Comparison of ENCODE assay signal across 24 cellular contexts in genomic region chr22:47788461-47788860, GRCh38.
"Had no signal": no experiment of that assay in that cellular context is flagged by ENCODE, and none has a peak within 500 bp of the region (broad histone marks: within the 10 kb centered on the region; RNA-seq: fewer than 3 reads in every experiment).

No MANE protein-coding gene starts in this region.

- DNase-seq: activated B cell treated with CpG ODN at 0.5 μM for 24 hours; activated CD8-positive, alpha-beta T cell treated with anti-CD3 and anti-CD28 coated beads, Interleukin-2, amount 10 ng/mL, durations not matched to agents 7 days and 5 days; activated gamma-delta T cell; activated naive CD4-positive, alpha-beta T cell treated with anti-CD3 and anti-CD28 coated beads, Interleukin-2, amount 10 ng/mL, durations not matched to agents 7 days and 5 days; activated naive CD8-positive, alpha-beta T cell treated with anti-CD3 and anti-CD28 coated beads, Interleukin-2, amount 10 ng/mL, durations not matched to agents 7 days and 5 days; activated T-cell treated with anti-CD3 and anti-CD28 coated beads, Interleukin-2, amount 50 U/mL, for 24 hours; caudate nucleus; cortex of kidney; left ventricle myocardium superior; ovary; retina; stimulated activated CD4-positive, alpha-beta T cell treated with anti-CD3 and anti-CD28 coated beads, Interleukin-1b, Interleukin-23, amount 100 ng/mL, for 48 hours; stimulated activated naive B cell treated with anti-CD40 and anti-IgM and Interleukin-4, amounts not matched to agents 10 μg/mL and 1 μg/mL and 100 μg/mL, for 72 hours; stomach; T-cell had no signal

- H3K4me3 ChIP-seq: ovary, prostate gland, skin epidermis, stomach, suprapubic skin, tibial nerve had no signal

- H3K4me1 Mint-ChIP-seq: activated B cell treated with CpG ODN at 0.5 μM for 24 hours; activated naive CD4-positive, alpha-beta T cell treated with anti-CD3 and anti-CD28 coated beads, Interleukin-2, amount 10 ng/mL, durations not matched to agents 7 days and 5 days; activated naive CD8-positive, alpha-beta T cell treated with anti-CD3 and anti-CD28 coated beads, Interleukin-2, amount 10 ng/mL, durations not matched to agents 7 days and 5 days; memory B cell; stimulated activated naive B cell treated with anti-CD40 and anti-IgM and Interleukin-4, amounts not matched to agents 10 μg/mL and 1 μg/mL and 100 μg/mL, for 72 hours; T-cell had no signal

- H3K36me3 ChIP-seq: ovary, prostate gland, stomach, suprapubic skin, tibial nerve had no signal

- H3K27me3 ChIP-seq: ovary, tibial nerve had no signal

- H3K27ac Mint-ChIP-seq: activated B cell treated with CpG ODN at 0.5 μM for 24 hours; activated CD8-positive, alpha-beta T cell treated with anti-CD3 and anti-CD28 coated beads, Interleukin-2, amount 10 ng/mL, durations not matched to agents 7 days and 5 days; activated naive CD4-positive, alpha-beta T cell treated with anti-CD3 and anti-CD28 coated beads, Interleukin-2, amount 10 ng/mL, durations not matched to agents 7 days and 5 days; activated naive CD8-positive, alpha-beta T cell treated with anti-CD3 and anti-CD28 coated beads, Interleukin-2, amount 10 ng/mL, durations not matched to agents 7 days and 5 days; activated T-cell treated with anti-CD3 and anti-CD28 coated beads, Interleukin-2, amount 50 U/mL, for 24 hours; memory B cell; natural killer cell treated with Interleukin-12 subunit alpha and Interleukin-12 subunit beta and Interleukin-15 and Interleukin-18, amount 100 ng/mL, for 72 hours; stimulated activated naive B cell treated with anti-CD40 and anti-IgM and Interleukin-4, amounts not matched to agents 10 μg/mL and 1 μg/mL and 100 μg/mL, for 72 hours; T-cell; T-helper 2 cell treated with Interferon-gamma antibody and Interleukin-4, amounts not matched to agents 5 μg/mL and 100 μg/mL, for 36 hours had no signal

- H3K9me3 ChIP-seq: ovary, prostate gland, suprapubic skin had no signal

- H3K4me1 ChIP-seq: prostate gland, stomach, suprapubic skin, tibial nerve had no signal

- H3K9me3 Mint-ChIP-seq: activated naive CD8-positive, alpha-beta T cell treated with anti-CD3 and anti-CD28 coated beads, Interleukin-2, amount 10 ng/mL, durations not matched to agents 7 days and 5 days; activated T-cell treated with anti-CD3 and anti-CD28 coated beads, Interleukin-2, amount 50 U/mL, for 24 hours; memory B cell; natural killer cell treated with Interleukin-12 subunit alpha and Interleukin-12 subunit beta and Interleukin-15 and Interleukin-18, amount 100 ng/mL, for 72 hours; T-helper 2 cell treated with Interferon-gamma antibody and Interleukin-4, amounts not matched to agents 5 μg/mL and 100 μg/mL, for 36 hours had no signal

- H3K27ac ChIP-seq: epithelial cell of prostate, ovary, prostate gland, skin epidermis, stomach, suprapubic skin, tibial nerve had no signal

- H3K36me3 Mint-ChIP-seq: activated naive CD4-positive, alpha-beta T cell treated with anti-CD3 and anti-CD28 coated beads, Interleukin-2, amount 10 ng/mL, durations not matched to agents 7 days and 5 days; activated naive CD8-positive, alpha-beta T cell treated with anti-CD3 and anti-CD28 coated beads, Interleukin-2, amount 10 ng/mL, durations not matched to agents 7 days and 5 days; memory B cell; natural killer cell treated with Interleukin-12 subunit alpha and Interleukin-12 subunit beta and Interleukin-15 and Interleukin-18, amount 100 ng/mL, for 72 hours; T-cell had no signal

- H3K27me3 Mint-ChIP-seq: activated naive CD4-positive, alpha-beta T cell treated with anti-CD3 and anti-CD28 coated beads, Interleukin-2, amount 10 ng/mL, durations not matched to agents 7 days and 5 days had no signal

- ATAC-seq: activated CD8-positive, alpha-beta T cell treated with anti-CD3 and anti-CD28 coated beads, Interleukin-2, amount 10 ng/mL, durations not matched to agents 7 days and 5 days; left ventricle myocardium superior; natural killer cell treated with Interleukin-12 subunit alpha and Interleukin-12 subunit beta and Interleukin-15 and Interleukin-18, amount 100 ng/mL, for 72 hours; sciatic nerve; stimulated activated naive B cell treated with anti-CD40 and anti-IgM and Interleukin-4, amounts not matched to agents 10 μg/mL and 1 μg/mL and 100 μg/mL, for 72 hours; T-cell had no signal

- H3K4me3 Mint-ChIP-seq: activated B cell treated with CpG ODN at 0.5 μM for 24 hours; activated CD8-positive, alpha-beta T cell treated with anti-CD3 and anti-CD28 coated beads, Interleukin-2, amount 10 ng/mL, durations not matched to agents 7 days and 5 days; activated naive CD4-positive, alpha-beta T cell treated with anti-CD3 and anti-CD28 coated beads, Interleukin-2, amount 10 ng/mL, durations not matched to agents 7 days and 5 days; activated naive CD8-positive, alpha-beta T cell treated with anti-CD3 and anti-CD28 coated beads, Interleukin-2, amount 10 ng/mL, durations not matched to agents 7 days and 5 days; activated T-cell treated with anti-CD3 and anti-CD28 coated beads, Interleukin-2, amount 50 U/mL, for 24 hours; memory B cell; natural killer cell treated with Interleukin-12 subunit alpha and Interleukin-12 subunit beta and Interleukin-15 and Interleukin-18, amount 100 ng/mL, for 72 hours; stimulated activated naive B cell treated with anti-CD40 and anti-IgM and Interleukin-4, amounts not matched to agents 10 μg/mL and 1 μg/mL and 100 μg/mL, for 72 hours; T-cell; T-helper 2 cell treated with Interferon-gamma antibody and Interleukin-4, amounts not matched to agents 5 μg/mL and 100 μg/mL, for 36 hours had no signal
